In genomic region chr11:76119032-76119431, GRCh38 we compare ENCODE assay signal across 18 cellular contexts.
A peak's percentile ranks its signal among the peaks of the same experiment; 100 is the strongest.
DNase-seq lines count a peak whose midpoint lies in the region; ATAC-seq and TF ChIP-seq lines count a peak whose summit lies in the region.
"Had no signal": no experiment of that assay in that cellular context is flagged by ENCODE, and none has a peak within 500 bp of the region (broad histone marks: within the 10 kb centered on the region; RNA-seq: fewer than 3 reads in every experiment).

No MANE protein-coding gene starts in this region.

- peaks cover 24% of the 10 kb centered on the region for H3K4me1 ChIP-seq in right cardiac atrium (ENCODE audit: control insufficient read depth, insufficient read depth, low read length)
- peaks cover 20 to 66% (median 37%) of the 10 kb centered on the region in 6 donors for H3K4me1 ChIP-seq in spleen
- H3K4me1 ChIP-seq in smooth muscle cell (ENCODE audit: low read depth), result peaks cover 20% of the 10 kb centered on the region

- ATAC-seq in right cardiac atrium (no peak), GM21529 (IDR thresholded peaks at IDR 0.05; ENCODE audit: unreplicated experiment) (no peak)
- ATAC-seq: stimulated activated effector memory CD8-positive, alpha-beta T cell treated with anti-CD3 and anti-CD28 coated beads, Interleukin-12 subunit alpha, Interleukin-12 subunit beta, amount 100 ng/mL, for 72 hours had no signal

- H3K79me2 ChIP-seq in smooth muscle cell (ENCODE audit: low read depth), result no peaks in the 10 kb centered on the region

- WGBS in right cardiac atrium, result 79% methylated on average over 2 of the region's 2 CpGs
- 65 to 79% (median 75%) methylated on average over 2 of the region's 2 CpGs for WGBS in spleen, 5 donors
- WGBS in smooth muscle cell (ENCODE audit: low lambda C conversion rate), result 93% methylated on average over 2 of the region's 2 CpGs

- DNase-seq in CD1c-positive myeloid dendritic cell (ENCODE audit: extremely low spot score) (peak; percentile 6), OCI-M1 (lab: John Stamatoyannopoulos, UW) (peak; percentile 63), right cardiac atrium (no peak), spleen (no peak), HK-2 (ENCODE audit: unreplicated experiment) (no peak), smooth muscle cell (lab: John Stamatoyannopoulos, UW; ENCODE audit: unreplicated experiment) (no peak)
- DNase-seq in stimulated activated naive CD4-positive, alpha-beta T cell (lab: John Stamatoyannopoulos, UW), result no peak
- DNase-seq: activated CD4-positive, CD25-positive, alpha-beta regulatory T cell treated with anti-CD3 and anti-CD28 coated beads, Interleukin-2, amount 50 U/mL, for 72 hours; BE2C; foreskin fibroblast; GM23248; NCI-H1436 treated with DMSO at 0.1 percent for 48 hours; NCI-H2171 had no signal

- no peaks in the 10 kb centered on the region for H3K9me3 ChIP-seq in right cardiac atrium (ENCODE audit: control insufficient read depth, low read length)
- no peaks in the 10 kb centered on the region for H3K9me3 ChIP-seq in spleen
- H3K9me3 ChIP-seq in smooth muscle cell (replicated peaks; ENCODE audit: low read depth), result no peaks in the 10 kb centered on the region
- H3K9me3 ChIP-seq: BE2C, body of pancreas, tibial nerve had no signal

- no peak overlapping the region for H2AFZ ChIP-seq in smooth muscle cell (ENCODE audit: low read depth)
- H2AFZ ChIP-seq: GM23248 had no signal

- peaks cover 25% of the 10 kb centered on the region for H4K20me1 ChIP-seq in smooth muscle cell (ENCODE audit: low read depth)

- H3K27ac ChIP-seq in right cardiac atrium (ENCODE audit: low read length), result peak overlapping the region; percentile 71
- peak overlapping the region in 5 of 8 donors; percentile 11 to 48 (median 41) for H3K27ac ChIP-seq in spleen
- no peak overlapping the region for H3K27ac ChIP-seq in smooth muscle cell (ENCODE audit: low read depth)
- H3K27ac ChIP-seq: body of pancreas, GM23248, SK-N-MC had no signal

- no peak overlapping the region for H3K9ac ChIP-seq in smooth muscle cell (ENCODE audit: low read depth)
- H3K9ac ChIP-seq: GM23248 had no signal

- H3F3A ChIP-seq in smooth muscle cell (ENCODE audit: low read depth), result no peaks in the 10 kb centered on the region

- no peak for TF ChIP-seq POLR2A in spleen (IDR thresholded peaks at IDR 0.05)

- no peak overlapping the region for H3K4me3 ChIP-seq in right cardiac atrium (ENCODE audit: low read length)
- H3K4me3 ChIP-seq in spleen, result no peak overlapping the region
- H3K4me3 ChIP-seq in smooth muscle cell, result no peak overlapping the region
- H3K4me3 ChIP-seq: body of pancreas, GM23248, SK-N-MC, tibial nerve had no signal

- intact Hi-C loops in right cardiac atrium (cut with DNase I) (no loop called here), spleen (cut with DNase I; ENCODE audit: low total_unique reads) (no loop called here)

- no peak for TF ChIP-seq CTCF in spleen (IDR thresholded peaks at IDR 0.05 in 8 of 11, conservative IDR thresholded peaks at IDR 0.05 in 3 of 11)
- TF ChIP-seq CTCF in smooth muscle cell (IDR thresholded peaks at IDR 0.05; ENCODE audit: borderline replicate concordance, insufficient read depth, poor library complexity, severe bottlenecking), result no peak

- H3K36me3 ChIP-seq in spleen (peaks cover 0 to 39% (median 9%) of the 10 kb centered on the region in 6 donors), smooth muscle cell (ENCODE audit: low read depth) (no peaks in the 10 kb centered on the region)
- H3K36me3 ChIP-seq: BE2C had no signal

- no peaks in the 10 kb centered on the region for H3K27me3 ChIP-seq in right cardiac atrium (ENCODE audit: control insufficient read depth, insufficient read depth)
- no peaks in the 10 kb centered on the region for H3K27me3 ChIP-seq in spleen (replicated peaks in 1 of 7)
- no peaks in the 10 kb centered on the region for H3K27me3 ChIP-seq in smooth muscle cell (ENCODE audit: low read depth)
- H3K27me3 ChIP-seq: BE2C, body of pancreas, tibial nerve had no signal

- no peak overlapping the region for H3K4me2 ChIP-seq in smooth muscle cell

Comparison
In these comparisons a context has a peak if more than half of its experiments do, and no peak if none do; other contexts are left out.
1. DNase-seq: peak in CD1c-positive myeloid dendritic cell (single experiment) and OCI-M1 (single experiment); none in right cardiac atrium (0 of 3), spleen (single experiment), HK-2 (single experiment), stimulated activated naive CD4-positive, alpha-beta T cell (0 of 6) and smooth muscle cell (single experiment).